In the genomic region with DNA sequence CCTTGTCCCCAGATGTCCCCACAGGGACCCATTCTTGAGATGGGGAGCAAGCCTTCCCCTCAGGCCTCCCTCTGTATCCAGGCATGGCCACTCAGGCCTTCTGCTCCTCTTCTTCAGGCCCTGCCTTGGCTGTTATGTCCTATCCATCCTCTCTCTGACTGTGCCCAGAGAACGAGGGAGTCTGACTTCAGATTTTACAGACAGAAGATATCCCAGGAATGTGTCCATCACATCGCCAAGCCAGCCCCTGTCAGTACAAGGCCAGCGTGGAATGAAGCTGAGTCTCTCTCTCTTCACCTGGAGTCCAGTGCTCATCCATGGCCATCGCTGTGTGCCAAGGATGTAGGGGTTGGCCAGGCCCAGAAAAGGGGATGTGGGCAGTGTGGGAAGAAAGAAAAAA, we compare ENCODE assay signal across 1 cellular context.
TF ChIP-seq lines count a peak whose summit lies in the region.

No MANE protein-coding gene starts in this region.

TF ChIP-seq in SK-N-SH, 30 proteins besides CTCF, POLR2A, EP300 and RAD21:
- TF ChIP-seq RFX5 (IDR thresholded peaks at IDR 0.05; ENCODE audit: low read length) (no peak), FOXJ3 (CRISPR knock-in tag; IDR thresholded peaks at IDR 0.05) (no peak), TEAD4 (IDR thresholded peaks at IDR 0.05; ENCODE audit: borderline replicate concordance, insufficient read depth) (no peak), TCF12 (IDR thresholded peaks at IDR 0.05) (no peak), RCOR1 (IDR thresholded peaks at IDR 0.05; ENCODE audit: low read length) (no peak), ELF1 (IDR thresholded peaks at IDR 0.05) (no peak), CHD2 (IDR thresholded peaks at IDR 0.05; ENCODE audit: low read length, partially characterized antibody) (no peak), MXI1 (IDR thresholded peaks at IDR 0.05; ENCODE audit: low read depth, low read length) (no peak), SIN3A (IDR thresholded peaks at IDR 0.05; ENCODE audit: borderline replicate concordance, low read depth, low read length) (no peak), SMC3 (IDR thresholded peaks at IDR 0.05; ENCODE audit: low read depth, low read length) (no peak), POLR2AphosphoS5 (IDR thresholded peaks at IDR 0.05; ENCODE audit: low read depth, low read length) (no peak), RXRA (IDR thresholded peaks at IDR 0.05; ENCODE audit: borderline replicate concordance, low read depth) (no peak), FOXM1 (IDR thresholded peaks at IDR 0.05; ENCODE audit: low read depth) (no peak), FOSL2 (IDR thresholded peaks at IDR 0.05; ENCODE audit: borderline replicate concordance, low read depth) (no peak)
- TF ChIP-seq, protein P1, sequence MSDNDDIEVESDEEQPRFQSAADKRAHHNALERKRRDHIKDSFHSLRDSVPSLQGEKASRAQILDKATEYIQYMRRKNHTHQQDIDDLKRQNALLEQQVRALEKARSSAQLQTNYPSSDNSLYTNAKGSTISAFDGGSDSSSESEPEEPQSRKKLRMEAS (IDR thresholded peaks at IDR 0.05; ENCODE audit: low read depth): no peak
